20 cellular contexts compared by ENCODE assay signal in the genomic region with DNA sequence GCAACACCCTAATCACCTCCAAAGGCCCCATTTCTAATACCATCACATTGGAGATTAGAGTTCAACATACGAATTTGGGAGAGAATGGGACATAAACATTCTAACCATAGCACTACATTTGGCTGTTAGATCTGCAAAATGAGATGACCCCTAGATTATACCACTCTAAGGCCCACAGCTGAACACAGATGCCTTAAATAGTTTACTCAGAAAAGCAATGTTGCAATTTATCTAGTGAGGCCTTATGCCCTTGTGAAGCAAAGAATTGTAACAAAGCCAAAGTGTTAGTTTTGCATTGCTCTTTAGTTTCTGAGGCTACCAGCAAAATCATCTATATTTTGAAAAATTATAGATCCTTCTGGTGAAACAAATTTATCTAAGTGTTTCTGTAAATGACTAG.
"Had no signal": no experiment of that assay in that cellular context is flagged by ENCODE, and none has a peak within 500 bp of the region (broad histone marks: within the 10 kb centered on the region; RNA-seq: fewer than 3 reads in every experiment).

No MANE protein-coding gene starts in this region.

- H3K4me3 Mint-ChIP-seq: activated naive CD4-positive, alpha-beta T cell treated with anti-CD3 and anti-CD28 coated beads, Interleukin-2, amount 50 U/mL, for 24 hours; endodermal cell; memory B cell; nephron; stimulated activated naive B cell treated with anti-CD40 and anti-IgM and Interleukin-4, amounts not matched to agents 10 μg/mL and 1 μg/mL and 100 μg/mL, for 72 hours; T-helper 1 cell treated with Interleukin-12 subunit alpha and Interleukin-12 subunit beta and Interleukin-4 antibody, amounts not matched to agents 30 μg/mL and 1 μg/mL, for 36 hours had no signal

- H3K27ac ChIP-seq: brain microvascular endothelial cell, gastrocnemius medialis, heart right ventricle, left ventricle myocardium inferior, right lobe of liver had no signal

- H3K9me3 ChIP-seq: gastrocnemius medialis, heart right ventricle, left ventricle myocardium inferior, right lobe of liver had no signal

- H3K36me3 Mint-ChIP-seq: activated naive CD4-positive, alpha-beta T cell treated with anti-CD3 and anti-CD28 coated beads, Interleukin-2, amount 50 U/mL, for 24 hours; stimulated activated naive B cell treated with anti-CD40 and anti-IgM and Interleukin-4, amounts not matched to agents 10 μg/mL and 1 μg/mL and 100 μg/mL, for 72 hours had no signal

- H3K4me3 ChIP-seq: gastrocnemius medialis, heart right ventricle, left ventricle myocardium inferior, right lobe of liver had no signal

- H3K27me3 Mint-ChIP-seq: activated naive CD4-positive, alpha-beta T cell treated with anti-CD3 and anti-CD28 coated beads, Interleukin-2, amount 50 U/mL, for 24 hours; memory B cell; progenitor cell of endocrine pancreas; stimulated activated naive B cell treated with anti-CD40 and anti-IgM and Interleukin-4, amounts not matched to agents 10 μg/mL and 1 μg/mL and 100 μg/mL, for 72 hours had no signal

- H3K27me3 ChIP-seq: brain microvascular endothelial cell, gastrocnemius medialis, right lobe of liver had no signal

- DNase-seq: activated CD4-positive, alpha-beta T cell treated with anti-CD3 and anti-CD28 coated beads, Interleukin-2, amount 50 U/mL, for 4 hours; activated effector memory CD4-positive, alpha-beta T cell treated with Interleukin-2 at 50 U/mL for 16 hours; activated T-cell treated with anti-CD3 and anti-CD28 coated beads, Interleukin-2, amount 50 U/mL, for 1 hour; amygdala; brain microvascular endothelial cell; cerebellar nuclear complex; endodermal cell; gastrocnemius medialis; heart right ventricle; kidney; left ventricle myocardium inferior; occipital lobe; right lobe of liver; stimulated activated CD4-positive, alpha-beta T cell treated with anti-CD3 and anti-CD28 coated beads, Interleukin-2, amount 100 ng/mL, for 24 hours; stimulated activated naive B cell treated with anti-CD40 and anti-IgM and Interleukin-4, amounts not matched to agents 10 μg/mL and 1 μg/mL and 100 μg/mL, for 72 hours had no signal

- H3K4me1 Mint-ChIP-seq: endodermal cell; memory B cell; nephron; stimulated activated naive B cell treated with anti-CD40 and anti-IgM and Interleukin-4, amounts not matched to agents 10 μg/mL and 1 μg/mL and 100 μg/mL, for 72 hours had no signal

- H3K36me3 ChIP-seq: brain microvascular endothelial cell, gastrocnemius medialis, right lobe of liver had no signal

- H3K27ac Mint-ChIP-seq: activated naive CD4-positive, alpha-beta T cell treated with anti-CD3 and anti-CD28 coated beads, Interleukin-2, amount 50 U/mL, for 24 hours; endodermal cell; memory B cell; progenitor cell of endocrine pancreas; stimulated activated naive B cell treated with anti-CD40 and anti-IgM and Interleukin-4, amounts not matched to agents 10 μg/mL and 1 μg/mL and 100 μg/mL, for 72 hours; T-helper 1 cell treated with Interleukin-12 subunit alpha and Interleukin-12 subunit beta and Interleukin-4 antibody, amounts not matched to agents 30 μg/mL and 1 μg/mL, for 36 hours had no signal

- H3K4me1 ChIP-seq: gastrocnemius medialis, heart right ventricle, left ventricle myocardium inferior, right lobe of liver had no signal

- ATAC-seq: gastrocnemius medialis; heart right ventricle; right lobe of liver; stimulated activated naive B cell treated with anti-CD40 and anti-IgM and Interleukin-4, amounts not matched to agents 10 μg/mL and 1 μg/mL and 100 μg/mL, for 72 hours had no signal
